In genomic region chr5:57575839-57576238, GRCh38 we compare ENCODE assay signal across 1 cellular context.
TF ChIP-seq lines count a peak whose summit lies in the region.

No MANE protein-coding gene starts in this region.

TF ChIP-seq in GM12878, 131 proteins besides CTCF, POLR2A, EP300 and RAD21 (continued from another document):
- TF ChIP-seq MLLT1 (IDR thresholded peaks at IDR 0.05) (no peak), TCF7 (IDR thresholded peaks at IDR 0.05; ENCODE audit: borderline replicate concordance) (no peak), MYC (IDR thresholded peaks at IDR 0.05; ENCODE audit: insufficient read depth, insufficient read length, insufficient replicate concordance, low read length, severe bottlenecking) (no peak), KLF5 (IDR thresholded peaks at IDR 0.05; ENCODE audit: partially characterized antibody) (no peak), SKIL (IDR thresholded peaks at IDR 0.05; ENCODE audit: low read depth, poor library complexity, severe bottlenecking) (no peak), POLR2AphosphoS2 (IDR thresholded peaks at IDR 0.05; ENCODE audit: low read depth, low read length) (no peak), BHLHE40 (IDR thresholded peaks at IDR 0.05; ENCODE audit: borderline replicate concordance in 1 of 2, low read depth in 2 of 2, low read length in 1 of 2) (peak in 1 of 2 experiments; percentile 18; a peak in 1 of 4 replicates), FOS (IDR thresholded peaks at IDR 0.05; ENCODE audit: borderline replicate concordance, extremely low read depth, insufficient read length) (no peak), CHD2 (IDR thresholded peaks at IDR 0.05; ENCODE audit: borderline replicate concordance, low read depth, low read length) (peak; percentile 63; the same call in 1 of the 2 replicates), GATAD2B (conservative IDR thresholded peaks at IDR 0.05; ENCODE audit: low read depth) (no peak), ATF3 (IDR thresholded peaks at IDR 0.05; ENCODE audit: borderline replicate concordance, extremely low read depth, low read depth, low read length) (no peak), HCFC1 (IDR thresholded peaks at IDR 0.05; ENCODE audit: low read length) (no peak)
